1 cellular context compared by ENCODE assay signal in the genomic region with DNA sequence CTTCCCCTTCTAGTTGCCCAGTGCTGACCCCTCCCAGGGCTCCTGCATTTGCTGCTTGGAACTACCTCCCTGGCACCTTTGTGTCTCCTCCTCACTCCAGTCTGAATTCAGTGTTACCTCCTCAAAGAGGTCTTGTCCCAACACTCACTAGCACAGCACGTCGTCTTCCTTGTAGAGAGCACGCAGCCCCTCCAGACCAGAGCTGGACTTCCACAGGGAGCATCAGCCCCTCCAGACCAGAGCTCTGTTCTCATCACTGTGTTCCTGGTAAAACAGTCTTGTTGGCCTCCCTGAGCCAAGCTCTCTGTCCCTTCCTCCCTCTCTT.
TF ChIP-seq lines count a peak whose summit lies in the region.

No MANE protein-coding gene starts in this region.

TF ChIP-seq in IMR-90, 13 proteins besides CTCF, POLR2A, EP300 and RAD21:
- TF ChIP-seq RCOR1 (IDR thresholded peaks at IDR 0.05; ENCODE audit: insufficient replicate concordance, low read length): no peak
